ENCODE assay signal across 1 cellular context in genomic region chr11:17423533-17424310, GRCh38.
TF ChIP-seq lines count a peak whose summit lies in the region.

No MANE protein-coding gene starts in this region.

TF ChIP-seq in HepG2, 621 proteins besides CTCF, POLR2A, EP300 and RAD21 (continued from another document and continues in another):
- no peak for TF ChIP-seq ZNF713 (CRISPR knock-in tag; IDR thresholded peaks at IDR 0.05)
- peak; percentile 53; the same call in 1 of the 2 replicates for TF ChIP-seq HNF4G (IDR thresholded peaks at IDR 0.05; ENCODE audit: borderline replicate concordance, low read depth, low read length)
- peak; percentile 21; the same call in 1 of the 2 replicates for TF ChIP-seq HNF4G (CRISPR knock-in tag; IDR thresholded peaks at IDR 0.05; ENCODE audit: borderline replicate concordance, low read depth)
- no peak for TF ChIP-seq NFE2L2 (IDR thresholded peaks at IDR 0.05; ENCODE audit: low read length)
- TF ChIP-seq IKZF5 (CRISPR knock-in tag; IDR thresholded peaks at IDR 0.05), result no peak
- no peak for TF ChIP-seq ATAD3A (CRISPR knock-in tag; IDR thresholded peaks at IDR 0.05)
- no peak for TF ChIP-seq MTA3 (CRISPR knock-in tag; IDR thresholded peaks at IDR 0.05)
- no peak for TF ChIP-seq KDM5B (CRISPR knock-in tag; IDR thresholded peaks at IDR 0.05; ENCODE audit: borderline replicate concordance)
- TF ChIP-seq ZNF207 (IDR thresholded peaks at IDR 0.05; ENCODE audit: borderline replicate concordance), result no peak
- TF ChIP-seq, protein P1, sequence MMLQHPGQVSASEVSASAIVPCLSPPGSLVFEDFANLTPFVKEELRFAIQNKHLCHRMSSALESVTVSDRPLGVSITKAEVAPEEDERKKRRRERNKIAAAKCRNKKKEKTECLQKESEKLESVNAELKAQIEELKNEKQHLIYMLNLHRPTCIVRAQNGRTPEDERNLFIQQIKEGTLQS (CRISPR knock-in tag; IDR thresholded peaks at IDR 0.05), result 0 out of 2 replicates have a peak, but pooled peaks have one; percentile 46
- no peak for TF ChIP-seq PHF21A (CRISPR knock-in tag; IDR thresholded peaks at IDR 0.05)
- TF ChIP-seq RARA (CRISPR knock-in tag; IDR thresholded peaks at IDR 0.05), result peak; percentile 37; the same call in 1 of the 2 replicates
- no peak for TF ChIP-seq ZNF451 (CRISPR knock-in tag; IDR thresholded peaks at IDR 0.05)
- 0 out of 2 replicates have a peak, but pooled peaks have one; percentile 27 for TF ChIP-seq NFATC3 (CRISPR knock-in tag; IDR thresholded peaks at IDR 0.05)
- TF ChIP-seq ZNF772 (CRISPR knock-in tag; IDR thresholded peaks at IDR 0.05), result no peak
- TF ChIP-seq ZNF724P (CRISPR knock-in tag; IDR thresholded peaks at IDR 0.05; ENCODE audit: borderline replicate concordance), result no peak
- no peak for TF ChIP-seq ZBTB42 (CRISPR knock-in tag; IDR thresholded peaks at IDR 0.05)
- no peak for TF ChIP-seq RELA (CRISPR knock-in tag; IDR thresholded peaks at IDR 0.05)
- 0 out of 2 replicates have a peak, but pooled peaks have one; percentile 34 for TF ChIP-seq ARNTL (CRISPR knock-in tag; IDR thresholded peaks at IDR 0.05)
- TF ChIP-seq ZNF136 (CRISPR knock-in tag; IDR thresholded peaks at IDR 0.05; ENCODE audit: low read depth), result no peak
- no peak for TF ChIP-seq ZNF773 (CRISPR knock-in tag; IDR thresholded peaks at IDR 0.05; ENCODE audit: borderline replicate concordance)
- TF ChIP-seq SETDB1 (CRISPR knock-in tag; IDR thresholded peaks at IDR 0.05; ENCODE audit: borderline replicate concordance), result no peak
- TF ChIP-seq U2AF1 (optimal IDR thresholded peaks at IDR 0.05; ENCODE audit: low read depth, low read length), result no peak
- TF ChIP-seq, protein P2, sequence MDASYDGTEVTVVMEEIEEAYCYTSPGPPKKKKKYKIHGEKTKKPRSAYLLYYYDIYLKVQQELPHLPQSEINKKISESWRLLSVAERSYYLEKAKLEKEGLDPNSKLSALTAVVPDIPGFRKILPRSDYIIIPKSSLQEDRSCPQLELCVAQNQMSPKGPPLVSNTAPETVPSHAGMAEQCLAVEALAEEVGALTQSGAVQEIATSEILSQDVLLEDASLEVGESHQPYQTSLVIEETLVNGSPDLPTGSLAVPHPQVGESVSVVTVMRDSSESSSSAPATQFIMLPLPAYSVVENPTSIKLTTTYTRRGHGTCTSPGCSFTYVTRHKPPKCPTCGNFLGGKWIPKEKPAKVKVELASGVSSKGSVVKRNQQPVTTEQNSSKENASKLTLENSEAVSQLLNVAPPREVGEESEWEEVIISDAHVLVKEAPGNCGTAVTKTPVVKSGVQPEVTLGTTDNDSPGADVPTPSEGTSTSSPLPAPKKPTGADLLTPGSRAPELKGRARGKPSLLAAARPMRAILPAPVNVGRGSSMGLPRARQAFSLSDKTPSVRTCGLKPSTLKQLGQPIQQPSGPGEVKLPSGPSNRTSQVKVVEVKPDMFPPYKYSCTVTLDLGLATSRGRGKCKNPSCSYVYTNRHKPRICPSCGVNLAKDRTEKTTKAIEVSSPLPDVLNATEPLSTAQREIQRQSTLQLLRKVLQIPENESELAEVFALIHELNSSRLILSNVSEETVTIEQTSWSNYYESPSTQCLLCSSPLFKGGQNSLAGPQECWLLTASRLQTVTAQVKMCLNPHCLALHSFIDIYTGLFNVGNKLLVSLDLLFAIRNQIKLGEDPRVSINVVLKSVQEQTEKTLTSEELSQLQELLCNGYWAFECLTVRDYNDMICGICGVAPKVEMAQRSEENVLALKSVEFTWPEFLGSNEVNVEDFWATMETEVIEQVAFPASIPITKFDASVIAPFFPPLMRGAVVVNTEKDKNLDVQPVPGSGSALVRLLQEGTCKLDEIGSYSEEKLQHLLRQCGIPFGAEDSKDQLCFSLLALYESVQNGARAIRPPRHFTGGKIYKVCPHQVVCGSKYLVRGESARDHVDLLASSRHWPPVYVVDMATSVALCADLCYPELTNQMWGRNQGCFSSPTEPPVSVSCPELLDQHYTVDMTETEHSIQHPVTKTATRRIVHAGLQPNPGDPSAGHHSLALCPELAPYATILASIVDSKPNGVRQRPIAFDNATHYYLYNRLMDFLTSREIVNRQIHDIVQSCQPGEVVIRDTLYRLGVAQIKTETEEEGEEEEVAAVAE (CRISPR knock-in tag; IDR thresholded peaks at IDR 0.05; ENCODE audit: borderline replicate concordance), result no peak
- TF ChIP-seq ZNF124 (CRISPR knock-in tag; IDR thresholded peaks at IDR 0.05), result no peak
- TF ChIP-seq NR2F1 (CRISPR knock-in tag; IDR thresholded peaks at IDR 0.05), result no peak
- TF ChIP-seq ZNF121 (CRISPR knock-in tag; IDR thresholded peaks at IDR 0.05), result peak; percentile 91
- TF ChIP-seq ZNF280D (CRISPR knock-in tag; IDR thresholded peaks at IDR 0.05), result no peak
- TF ChIP-seq ZBTB25 (CRISPR knock-in tag; IDR thresholded peaks at IDR 0.05), result no peak
- no peak for TF ChIP-seq KDM4B (CRISPR knock-in tag; IDR thresholded peaks at IDR 0.05)
- TF ChIP-seq ZNF12 (CRISPR knock-in tag; IDR thresholded peaks at IDR 0.05), result no peak
- no peak for TF ChIP-seq ISL2 (CRISPR knock-in tag; IDR thresholded peaks at IDR 0.05)
- no peak for TF ChIP-seq YEATS2 (CRISPR knock-in tag; IDR thresholded peaks at IDR 0.05; ENCODE audit: borderline replicate concordance)
- no peak for TF ChIP-seq HMG20A (CRISPR knock-in tag; IDR thresholded peaks at IDR 0.05; ENCODE audit: borderline replicate concordance)
- no peak for TF ChIP-seq ZNF652 (CRISPR knock-in tag; IDR thresholded peaks at IDR 0.05; ENCODE audit: borderline replicate concordance, low read depth)
- TF ChIP-seq SATB2 (CRISPR knock-in tag; IDR thresholded peaks at IDR 0.05), result no peak
- no peak for TF ChIP-seq SOX6 (IDR thresholded peaks at IDR 0.05)
- no peak for TF ChIP-seq SOX6 (CRISPR knock-in tag; IDR thresholded peaks at IDR 0.05)
- TF ChIP-seq, protein P3, sequence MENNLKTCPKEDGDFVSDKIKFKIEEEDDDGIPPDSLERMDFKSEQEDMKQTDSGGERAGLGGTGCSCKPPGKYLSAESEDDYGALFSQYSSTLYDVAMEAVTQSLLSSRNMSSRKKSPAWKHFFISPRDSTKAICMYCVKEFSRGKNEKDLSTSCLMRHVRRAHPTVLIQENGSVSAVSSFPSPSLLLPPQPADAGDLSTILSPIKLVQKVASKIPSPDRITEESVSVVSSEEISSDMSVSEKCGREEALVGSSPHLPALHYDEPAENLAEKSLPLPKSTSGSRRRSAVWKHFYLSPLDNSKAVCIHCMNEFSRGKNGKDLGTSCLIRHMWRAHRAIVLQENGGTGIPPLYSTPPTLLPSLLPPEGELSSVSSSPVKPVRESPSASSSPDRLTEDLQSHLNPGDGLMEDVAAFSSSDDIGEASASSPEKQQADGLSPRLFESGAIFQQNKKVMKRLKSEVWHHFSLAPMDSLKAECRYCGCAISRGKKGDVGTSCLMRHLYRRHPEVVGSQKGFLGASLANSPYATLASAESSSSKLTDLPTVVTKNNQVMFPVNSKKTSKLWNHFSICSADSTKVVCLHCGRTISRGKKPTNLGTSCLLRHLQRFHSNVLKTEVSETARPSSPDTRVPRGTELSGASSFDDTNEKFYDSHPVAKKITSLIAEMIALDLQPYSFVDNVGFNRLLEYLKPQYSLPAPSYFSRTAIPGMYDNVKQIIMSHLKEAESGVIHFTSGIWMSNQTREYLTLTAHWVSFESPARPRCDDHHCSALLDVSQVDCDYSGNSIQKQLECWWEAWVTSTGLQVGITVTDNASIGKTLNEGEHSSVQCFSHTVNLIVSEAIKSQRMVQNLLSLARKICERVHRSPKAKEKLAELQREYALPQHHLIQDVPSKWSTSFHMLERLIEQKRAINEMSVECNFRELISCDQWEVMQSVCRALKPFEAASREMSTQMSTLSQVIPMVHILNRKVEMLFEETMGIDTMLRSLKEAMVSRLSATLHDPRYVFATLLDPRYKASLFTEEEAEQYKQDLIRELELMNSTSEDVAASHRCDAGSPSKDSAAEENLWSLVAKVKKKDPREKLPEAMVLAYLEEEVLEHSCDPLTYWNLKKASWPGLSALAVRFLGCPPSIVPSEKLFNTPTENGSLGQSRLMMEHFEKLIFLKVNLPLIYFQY (CRISPR knock-in tag; IDR thresholded peaks at IDR 0.05; ENCODE audit: borderline replicate concordance), result no peak
- TF ChIP-seq ZNF260 (CRISPR knock-in tag; IDR thresholded peaks at IDR 0.05; ENCODE audit: borderline replicate concordance, low read depth), result no peak
- no peak for TF ChIP-seq MTA1 (CRISPR knock-in tag; IDR thresholded peaks at IDR 0.05; ENCODE audit: borderline replicate concordance)
- TF ChIP-seq ATRX (CRISPR knock-in tag; IDR thresholded peaks at IDR 0.05; ENCODE audit: borderline replicate concordance), result no peak
- no peak for TF ChIP-seq CHCHD3 (CRISPR knock-in tag; IDR thresholded peaks at IDR 0.05)
- no peak for TF ChIP-seq NCOA5 (CRISPR knock-in tag; IDR thresholded peaks at IDR 0.05)
- TF ChIP-seq NONO (IDR thresholded peaks at IDR 0.05), result no peak
- no peak for TF ChIP-seq NONO (CRISPR knock-in tag; conservative IDR thresholded peaks at IDR 0.05)
- no peak for TF ChIP-seq ZNF703 (CRISPR knock-in tag; IDR thresholded peaks at IDR 0.05; ENCODE audit: borderline replicate concordance)
- TF ChIP-seq BCLAF1 (IDR thresholded peaks at IDR 0.05), result no peak
- no peak for TF ChIP-seq TAF1 (CRISPR knock-in tag; IDR thresholded peaks at IDR 0.05)
- no peak for TF ChIP-seq SIN3A (IDR thresholded peaks at IDR 0.05; ENCODE audit: borderline replicate concordance, low read depth, low read length)
- no peak for TF ChIP-seq CBX1 (IDR thresholded peaks at IDR 0.05; ENCODE audit: low read depth)
- TF ChIP-seq KMT2A (CRISPR knock-in tag; IDR thresholded peaks at IDR 0.05), result no peak
- no peak for TF ChIP-seq ZNF776 (CRISPR knock-in tag; IDR thresholded peaks at IDR 0.05)
- TF ChIP-seq ZNF841 (CRISPR knock-in tag; IDR thresholded peaks at IDR 0.05; ENCODE audit: borderline replicate concordance), result no peak
- TF ChIP-seq HCFC1 (IDR thresholded peaks at IDR 0.05; ENCODE audit: low read depth, low read length), result no peak
- TF ChIP-seq MAFG (CRISPR knock-in tag; IDR thresholded peaks at IDR 0.05), result no peak
- TF ChIP-seq ZNF550 (CRISPR knock-in tag; IDR thresholded peaks at IDR 0.05; ENCODE audit: borderline replicate concordance), result no peak
- peak; percentile 71 for TF ChIP-seq SAP130 (CRISPR knock-in tag; IDR thresholded peaks at IDR 0.05; ENCODE audit: low read depth)
- TF ChIP-seq SMARCE1 (IDR thresholded peaks at IDR 0.05; ENCODE audit: borderline replicate concordance), result no peak
- TF ChIP-seq ZNF850 (CRISPR knock-in tag; conservative IDR thresholded peaks at IDR 0.05), result no peak
- peak; percentile 50; the same call in 1 of the 2 replicates for TF ChIP-seq ZSCAN9 (CRISPR knock-in tag; IDR thresholded peaks at IDR 0.05; ENCODE audit: borderline replicate concordance)
- TF ChIP-seq HNRNPH1 (optimal IDR thresholded peaks at IDR 0.05; ENCODE audit: low read depth, low read length), result no peak
- no peak for TF ChIP-seq BRCA1 (CRISPR knock-in tag; IDR thresholded peaks at IDR 0.05)
- no peak for TF ChIP-seq HHEX (CRISPR knock-in tag; IDR thresholded peaks at IDR 0.05)
